In genomic region chr12:50745861-50746260, GRCh38 we compare ENCODE assay signal across 17 cellular contexts.
"Had no signal": no experiment of that assay in that cellular context is flagged by ENCODE, and none has a peak within 500 bp of the region (broad histone marks: within the 10 kb centered on the region; RNA-seq: fewer than 3 reads in every experiment).

No MANE protein-coding gene starts in this region.

- ATAC-seq: sciatic nerve had no signal

- DNase-seq: activated CD4-positive, alpha-beta T cell treated with anti-CD3 and anti-CD28 coated beads, Interleukin-2, amount 50 U/mL, for 4 hours; activated CD4-positive, CD25-positive, alpha-beta regulatory T cell treated with anti-CD3 and anti-CD28 coated beads, Interleukin-2, amount 50 U/mL, for 72 hours; activated effector memory CD4-positive, alpha-beta T cell treated with anti-CD3 and anti-CD28 coated beads, Interleukin-2, amount 50 U/mL, for 16 hours; activated T-cell treated with anti-CD3 and anti-CD28 coated beads, Interleukin-2, amount 50 U/mL, for 48 hours; adrenal gland; dorsolateral prefrontal cortex; erythroblast; kidney; pancreas; stomach; T-helper 1 cell; T1000 had no signal

- H3K27me3 ChIP-seq: adrenal gland, dorsolateral prefrontal cortex, hepatocyte, pancreas, stomach had no signal

- H3K4me3 ChIP-seq: adrenal gland, dorsolateral prefrontal cortex, hepatocyte, pancreas, stomach, thoracic aorta had no signal

- H3K4me3 Mint-ChIP-seq: activated naive CD4-positive, alpha-beta T cell treated with anti-CD3 and anti-CD28 coated beads, Interleukin-2, amount 50 U/mL, for 24 hours; neural crest cell had no signal

- H3K9me3 ChIP-seq: adrenal gland, pancreas, stomach, thoracic aorta had no signal

- H3K27ac ChIP-seq: adrenal gland, hepatocyte, pancreas, stomach, thoracic aorta had no signal

- H3K27me3 Mint-ChIP-seq: activated naive CD4-positive, alpha-beta T cell treated with anti-CD3 and anti-CD28 coated beads, Interleukin-2, amount 50 U/mL, for 24 hours had no signal

- H3K4me1 ChIP-seq: adrenal gland, pancreas, stomach had no signal

- H3K27ac Mint-ChIP-seq: activated naive CD4-positive, alpha-beta T cell treated with anti-CD3 and anti-CD28 coated beads, Interleukin-2, amount 50 U/mL, for 24 hours had no signal

- H3K9me3 Mint-ChIP-seq: activated naive CD4-positive, alpha-beta T cell treated with anti-CD3 and anti-CD28 coated beads, Interleukin-2, amount 50 U/mL, for 24 hours; neural crest cell had no signal
